Comparison of ENCODE assay signal across 9 cellular contexts in the genomic region with DNA sequence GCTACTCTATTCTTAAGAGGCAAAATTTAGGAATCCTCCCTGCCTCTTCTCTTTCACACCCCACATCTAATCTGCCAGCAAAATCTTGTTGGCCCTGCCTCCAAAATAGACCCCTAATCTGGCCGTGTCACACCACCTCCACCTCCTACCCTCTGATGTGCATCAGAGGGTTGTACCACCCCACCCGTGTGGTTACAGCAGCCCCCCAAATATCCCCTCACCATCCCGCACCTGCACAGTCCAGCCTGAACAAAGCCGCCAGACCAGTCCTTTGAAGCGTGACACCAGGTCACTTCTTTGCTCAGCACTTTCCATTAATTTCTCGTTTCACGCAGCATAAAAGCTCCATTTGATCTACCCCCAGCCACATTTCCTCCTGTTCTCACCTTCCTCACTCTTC. TPM values are rescaled to one million over a fixed set of nuclear protein-coding genes. Genes with fewer than 3 reads are reported as not detected.
DNase-seq lines count a peak whose midpoint lies in the region; ATAC-seq and TF ChIP-seq lines count a peak whose summit lies in the region.
"Had no signal": no experiment of that assay in that cellular context is flagged by ENCODE, and none has a peak within 500 bp of the region (broad histone marks: within the 10 kb centered on the region; RNA-seq: fewer than 3 reads in every experiment).

No MANE protein-coding gene starts in this region.

- intact Hi-C loops in esophagus muscularis mucosa (cut with DNase I): loop anchor here (5.0 kb wide), 2 partner anchors 37 to 83 kb away; a partner anchor contains a TSS
- intact Hi-C loops in sciatic nerve (cut with DNase I): no loop called here

- H2AFZ ChIP-seq in GM23248 (peak overlapping the region; percentile 99), SU-DHL-6 (ENCODE audit: low read depth, low read length, severe bottlenecking) (peak overlapping the region; percentile 86)

- H3F3A ChIP-seq in GM23248 (ENCODE audit: insufficient read depth) (0 out of 2 replicates have a peak, but pooled peaks cover 7% of the 10 kb centered on the region), SU-DHL-6 (ENCODE audit: insufficient read depth) (peaks cover 25% of the 10 kb centered on the region; the same call in 1 of the 2 replicates)

- H3K9me2 ChIP-seq in GM23248 (ENCODE audit: insufficient read depth): no peaks in the 10 kb centered on the region
- no peaks in the 10 kb centered on the region for H3K9me2 ChIP-seq in SU-DHL-6 (replicated peaks; ENCODE audit: insufficient read depth, low read length)

- 94 to 95% methylated on average over 7 of the region's 7 CpGs for WGBS in GM23248 (ENCODE audit: low coverage in 1 of 2, low lambda C conversion rate in 2 of 2, missing lambda C conversion rate in 2 of 2), 2 experiments
- WGBS in esophagus muscularis mucosa: 96% methylated on average over 7 of the region's 7 CpGs

- ATAC-seq in sciatic nerve: peak; percentile 4

- H3K9ac ChIP-seq in GM23248 (no peak overlapping the region), SU-DHL-6 (ENCODE audit: low read length) (no peak overlapping the region; the same call in 1 of the 2 replicates)

- H3K9me3 ChIP-seq in GM23248 (ENCODE audit: low read depth) (no peaks in the 10 kb centered on the region), SU-DHL-6 (ENCODE audit: insufficient read depth, low read length) (no peaks in the 10 kb centered on the region), esophagus muscularis mucosa (no peaks in the 10 kb centered on the region)
- H3K9me3 ChIP-seq: HAP-1 had no signal

- TF ChIP-seq EP300 in esophagus muscularis mucosa (IDR thresholded peaks at IDR 0.05): no peak

- TF ChIP-seq CTCF in SU-DHL-6 (IDR thresholded peaks at IDR 0.05; ENCODE audit: insufficient read depth, low read length, poor library complexity, severe bottlenecking) (no peak), esophagus muscularis mucosa (IDR thresholded peaks at IDR 0.05) (no peak)

- H3K4me3 ChIP-seq in GM23248 (peak overlapping the region; percentile 79), SU-DHL-6 (ENCODE audit: insufficient read depth, low read length, poor library complexity, severe bottlenecking) (no peak overlapping the region), esophagus muscularis mucosa (peak overlapping the region; percentile 93 to 98 (median 95))

- DNase-seq in GM23248: no peak
- DNase-seq in esophagus muscularis mucosa (ENCODE audit: extremely low spot score): no peak
- DNase-seq in sciatic nerve (ENCODE audit: low spot score): no peak
- no peak for DNase-seq in H4 (ENCODE audit: low spot score)
- no peak for DNase-seq in NCI-H2107 (lab: John Stamatoyannopoulos, UW)
- DNase-seq in SW480 (ENCODE audit: low spot score): no peak
- DNase-seq in NCI-H2196 (lab: John Stamatoyannopoulos, UW; ENCODE audit: unreplicated experiment): no peak

- H3K36me3 ChIP-seq in GM23248 (ENCODE audit: low read depth) (no peaks in the 10 kb centered on the region), SU-DHL-6 (ENCODE audit: low read length) (no peaks in the 10 kb centered on the region), esophagus muscularis mucosa (no peaks in the 10 kb centered on the region)
- H3K36me3 ChIP-seq: HAP-1 had no signal

- no peak overlapping the region for H3K4me2 ChIP-seq in GM23248 (ENCODE audit: unreplicated experiment)
- H3K4me2 ChIP-seq in SU-DHL-6 (ENCODE audit: low read depth, low read length, poor library complexity, severe bottlenecking): peak overlapping the region; percentile 57

- H3K27ac ChIP-seq in GM23248 (no peak overlapping the region), SU-DHL-6 (ENCODE audit: low read depth, low read length) (no peak overlapping the region), esophagus muscularis mucosa (replicated peaks in 1 of 4) (peak overlapping the region; percentile 95 to 97 (median 96))

- H4K20me1 ChIP-seq in GM23248 (ENCODE audit: insufficient read depth) (no peaks in the 10 kb centered on the region), SU-DHL-6 (ENCODE audit: low read depth, low read length) (no peaks in the 10 kb centered on the region)

- in situ Hi-C loops in GM23248 (cut with MboI): no loop called here

- no peak for TF ChIP-seq POLR2A in esophagus muscularis mucosa (IDR thresholded peaks at IDR 0.05; ENCODE audit: low read depth)

- H3K4me1 ChIP-seq in GM23248 (ENCODE audit: insufficient read depth) (peaks cover 11% of the 10 kb centered on the region; the same call in 1 of the 2 replicates), esophagus muscularis mucosa (peaks cover 12 to 34% (median 28%) of the 10 kb centered on the region in 4 donors)

- peaks cover 41% of the 10 kb centered on the region for H3K79me2 ChIP-seq in GM23248 (ENCODE audit: insufficient read depth)
- H3K79me2 ChIP-seq in SU-DHL-6 (ENCODE audit: insufficient read depth, low read length): peaks cover 39% of the 10 kb centered on the region

- H3K27me3 ChIP-seq in GM23248 (replicated peaks; ENCODE audit: insufficient read depth) (no peaks in the 10 kb centered on the region), SU-DHL-6 (ENCODE audit: low read length) (no peaks in the 10 kb centered on the region), esophagus muscularis mucosa (no peaks in the 10 kb centered on the region)

RNA-seq across cellular contexts. Expression of a gene that starts 0.8 kb away (rescaled TPM):
- 108 and 115 TPM in 2 replicates for total RNA-seq in GM23248 (2014; rRNA removed; shearing (Covaris generic))
- polyA plus RNA-seq in GM23248 (2016; fragmentation: Nextera tagmentation; extraction: Ambion mirVana): 48.1 and 48.2 TPM in 2 replicates
- total RNA-seq in esophagus muscularis mucosa (10 to 100 TPM; 43.2 to 61.9 (median 48.8) TPM), sciatic nerve (60.6 TPM)
- total RNA-seq in H4 (2014; rRNA removed; shearing (Covaris generic)): 90.9 and 123 TPM in 2 replicates

Comparison
In these comparisons a context has a peak if more than half of its experiments do, and no peak if none do; other contexts are left out.
1. H3K27ac ChIP-seq: peak in esophagus muscularis mucosa (4 of 4); none in GM23248 (single experiment) and SU-DHL-6 (single experiment).